11 cellular contexts compared by ENCODE assay signal in genomic region chr6:6614096-6614964, GRCh38. TPM values are rescaled to one million over a fixed set of nuclear protein-coding genes. Genes with fewer than 3 reads are reported as not detected.
DNase-seq lines count a peak whose midpoint lies in the region; ATAC-seq, FAIRE-seq and TF ChIP-seq lines count a peak whose summit lies in the region.
"Had no signal": no experiment of that assay in that cellular context is flagged by ENCODE, and none has a peak within 500 bp of the region (broad histone marks: within the 10 kb centered on the region; RNA-seq: fewer than 3 reads in every experiment).

No MANE protein-coding gene starts in this region.

- peak overlapping the region; percentile 92 for H3K27ac Mint-ChIP-seq in activated naive CD8-positive, alpha-beta T cell treated with anti-CD3 and anti-CD28 coated beads, Interleukin-2, amount 10 ng/mL, durations not matched to agents 7 days and 5 days

- POLR2A ChIA-PET in activated naive CD8-positive, alpha-beta T cell treated with anti-CD3 and anti-CD28 coated beads, Interleukin-2, amount 10 ng/mL, durations not matched to agents 7 days and 5 days (lab: Charles Lee), result interaction anchor here (0.7 to 9.7 kb wide), 11 partner anchors 9 to 1343 kb away, joined by 3 to 212 read pairs (median 5); partner anchors contain the start of gene LY86

- intact Hi-C loops in mucosa of descending colon (cut with DNase I, micrococcal nuclease), result no loop called here
- intact Hi-C loops in uterus (cut with DNase I; ENCODE audit: low total_unique reads), result no loop called here

- no peak for TF ChIP-seq POLR2A in uterus (IDR thresholded peaks at IDR 0.05)

- no peaks in the 10 kb centered on the region for H3K27me3 Mint-ChIP-seq in activated naive CD8-positive, alpha-beta T cell treated with anti-CD3 and anti-CD28 coated beads, Interleukin-2, amount 10 ng/mL, durations not matched to agents 7 days and 5 days

- H3K36me3 ChIP-seq in mucosa of descending colon (ENCODE audit: low read depth), result no peaks in the 10 kb centered on the region
- H3K36me3 ChIP-seq in uterus, result no peaks in the 10 kb centered on the region

- H3K27ac ChIP-seq in uterus, result peak overlapping the region; percentile 60 to 69
- H3K27ac ChIP-seq: coronary artery had no signal

- no peaks in the 10 kb centered on the region for H3K9me3 ChIP-seq in mucosa of descending colon
- no peaks in the 10 kb centered on the region for H3K9me3 ChIP-seq in uterus

- peaks cover 5% of the 10 kb centered on the region for H3K9me3 Mint-ChIP-seq in activated naive CD8-positive, alpha-beta T cell treated with anti-CD3 and anti-CD28 coated beads, Interleukin-2, amount 10 ng/mL, durations not matched to agents 7 days and 5 days

- H3K4me1 ChIP-seq in mucosa of descending colon (ENCODE audit: low read depth) (no peaks in the 10 kb centered on the region), uterus (no peaks in the 10 kb centered on the region)

- FAIRE-seq in RCC 7860 (lab: Jason Lieb, UNC), result no peak

- H3K4me3 ChIP-seq in mucosa of descending colon (no peak overlapping the region), uterus (peak overlapping the region in 1 of 2 donors; percentile 22)
- H3K4me3 ChIP-seq: coronary artery had no signal

- H3K4me1 Mint-ChIP-seq in activated naive CD8-positive, alpha-beta T cell treated with anti-CD3 and anti-CD28 coated beads, Interleukin-2, amount 10 ng/mL, durations not matched to agents 7 days and 5 days, result peaks cover 67% of the 10 kb centered on the region

- DNase-seq in stimulated activated CD4-positive, alpha-beta T cell treated with anti-CD3 and anti-CD28 coated beads, Interleukin-1b, Interleukin-23, amount 100 ng/mL, for 48 hours, result peak; percentile 25
- DNase-seq in stimulated activated CD4-positive, alpha-beta T cell treated with anti-CD3 and anti-CD28 coated beads, Interleukin-4, amount 100 ng/mL, for 4 hours, result no peak
- DNase-seq in activated naive CD8-positive, alpha-beta T cell treated with anti-CD3 and anti-CD28 coated beads, Interleukin-2, amount 10 ng/mL, durations not matched to agents 7 days and 5 days, result peak; percentile 61
- DNase-seq in mucosa of descending colon (no peak), uterus (peak; percentile 55 to 61), RCC 7860 (ENCODE audit: low spot score) (no peak), dedifferentiated amniotic fluid mesenchymal stem cell (ENCODE audit: extremely low spot score) (no peak), HuH-7 (ENCODE audit: low spot score) (no peak)
- DNase-seq: head of caudate nucleus, substantia nigra had no signal

- peaks cover 32% of the 10 kb centered on the region for H3K36me3 Mint-ChIP-seq in activated naive CD8-positive, alpha-beta T cell treated with anti-CD3 and anti-CD28 coated beads, Interleukin-2, amount 10 ng/mL, durations not matched to agents 7 days and 5 days

- ATAC-seq in activated naive CD8-positive, alpha-beta T cell treated with anti-CD3 and anti-CD28 coated beads, Interleukin-2, amount 10 ng/mL, durations not matched to agents 7 days and 5 days (ENCODE audit: low read depth), result peak; percentile 34
- ATAC-seq in mucosa of descending colon, result peak; percentile 15

- no peaks in the 10 kb centered on the region for H3K27me3 ChIP-seq in uterus

- TF ChIP-seq CTCF in mucosa of descending colon (IDR thresholded peaks at IDR 0.05), result no peak
- no peak for TF ChIP-seq CTCF in uterus (IDR thresholded peaks at IDR 0.05)

- peak overlapping the region; percentile 76 for H3K4me3 Mint-ChIP-seq in activated naive CD8-positive, alpha-beta T cell treated with anti-CD3 and anti-CD28 coated beads, Interleukin-2, amount 10 ng/mL, durations not matched to agents 7 days and 5 days

RNA-seq across cellular contexts. Expression of gene LY86, which starts 25.8 kb away (rescaled TPM):
- 1 to 10 TPM; 5.5 to 5.7 TPM for total RNA-seq in activated naive CD8-positive, alpha-beta T cell treated with anti-CD3 and anti-CD28 coated beads, Interleukin-2, amount 10 ng/mL, durations not matched to agents 7 days and 5 days
- total RNA-seq in mucosa of descending colon (1 to 10 TPM; 1.2 to 2.8 (median 1.6) TPM), uterus (1 to 10 TPM in 1 of 4 donors, under 1 TPM in 1, not detected in 2; 0.73 to 4.4 TPM)

Comparison
In these comparisons a context has a peak if more than half of its experiments do, and no peak if none do; other contexts are left out.
1. DNase-seq: peak in stimulated activated CD4-positive, alpha-beta T cell treated with anti-CD3 and anti-CD28 coated beads, Interleukin-1b, Interleukin-23, amount 100 ng/mL, for 48 hours (single experiment), activated naive CD8-positive, alpha-beta T cell treated with anti-CD3 and anti-CD28 coated beads, Interleukin-2, amount 10 ng/mL, durations not matched to agents 7 days and 5 days (single experiment) and uterus (2 of 2); none in stimulated activated CD4-positive, alpha-beta T cell treated with anti-CD3 and anti-CD28 coated beads, Interleukin-4, amount 100 ng/mL, for 4 hours (0 of 2), mucosa of descending colon (0 of 3), RCC 7860 (single experiment), dedifferentiated amniotic fluid mesenchymal stem cell (single experiment) and HuH-7 (single experiment).